In the genomic region with DNA sequence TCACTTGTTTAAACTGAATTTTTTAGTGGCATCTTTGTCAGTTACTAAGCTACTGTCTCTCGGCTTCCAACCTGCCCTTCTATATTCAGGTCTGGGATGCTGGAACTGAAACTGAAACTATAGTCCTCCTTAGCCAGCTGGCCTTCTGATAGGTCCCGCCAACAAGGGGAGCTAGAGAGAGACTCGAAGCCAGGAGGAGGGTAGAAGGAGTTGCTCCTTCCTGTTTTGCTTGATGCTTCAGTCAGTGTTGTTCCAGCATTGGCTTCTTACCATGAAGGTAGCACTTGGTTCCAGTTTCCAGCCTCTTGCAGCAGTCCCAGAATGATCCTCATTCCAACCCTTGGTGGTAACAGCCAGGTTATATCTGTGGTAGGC, we compare ENCODE assay signal across 12 cellular contexts. TPM values are rescaled to one million over a fixed set of nuclear protein-coding genes. Genes with fewer than 3 reads are reported as not detected.
DNase-seq lines count a peak whose midpoint lies in the region; ATAC-seq and TF ChIP-seq lines count a peak whose summit lies in the region.
"Had no signal": no experiment of that assay in that cellular context is flagged by ENCODE, and none has a peak within 500 bp of the region (broad histone marks: within the 10 kb centered on the region; RNA-seq: fewer than 3 reads in every experiment).

No MANE protein-coding gene starts in this region.

- H3K4me2 ChIP-seq in neural progenitor cell: no peak overlapping the region

- POLR2A ChIA-PET in CD8-positive, alpha-beta T cell (lab: Charles Lee): no interaction called here
- POLR2A ChIA-PET in WTC11 (lab: Charles Lee): no interaction called here

- no peaks in the 10 kb centered on the region for H3K36me3 Mint-ChIP-seq in CD8-positive, alpha-beta T cell
- H3K36me3 Mint-ChIP-seq in WTC11 (peaks cover 3% of the 10 kb centered on the region; the same call in 1 of the 2 replicates), neural progenitor cell (no peaks in the 10 kb centered on the region)
- H3K36me3 Mint-ChIP-seq: activated naive CD4-positive, alpha-beta T cell treated with anti-CD3 and anti-CD28 coated beads, Interleukin-2, amount 50 U/mL, for 72 hours had no signal

- no peaks in the 10 kb centered on the region for H3K27me3 ChIP-seq in CD8-positive, alpha-beta T cell (ENCODE audit: insufficient read depth, low read length)
- no peaks in the 10 kb centered on the region for H3K27me3 ChIP-seq in neural progenitor cell
- H3K27me3 ChIP-seq: SJCRH30 had no signal

- no peaks in the 10 kb centered on the region for H3F3A ChIP-seq in neural progenitor cell (ENCODE audit: low read depth)

- no peaks in the 10 kb centered on the region for H3K9me3 Mint-ChIP-seq in CD8-positive, alpha-beta T cell
- H3K9me3 Mint-ChIP-seq in WTC11: peaks cover 3% of the 10 kb centered on the region; the same call in 1 of the 2 replicates
- H3K9me3 Mint-ChIP-seq in neural progenitor cell: no peaks in the 10 kb centered on the region
- H3K9me3 Mint-ChIP-seq: nephron had no signal

- H3K27ac Mint-ChIP-seq in CD8-positive, alpha-beta T cell: peak overlapping the region; percentile 4
- H3K27ac Mint-ChIP-seq in WTC11: no peak overlapping the region
- no peak overlapping the region for H3K27ac Mint-ChIP-seq in neural progenitor cell
- H3K27ac Mint-ChIP-seq: activated naive CD4-positive, alpha-beta T cell treated with anti-CD3 and anti-CD28 coated beads, Interleukin-2, amount 50 U/mL, for 72 hours; nephron had no signal

- peaks cover 8% of the 10 kb centered on the region for H3K4me1 ChIP-seq in CD8-positive, alpha-beta T cell (ENCODE audit: insufficient read depth, low read length)
- H3K4me1 ChIP-seq in neural progenitor cell: peaks cover 4% of the 10 kb centered on the region

- H3K79me2 ChIP-seq in neural progenitor cell (ENCODE audit: low read depth): no peaks in the 10 kb centered on the region

- no peaks in the 10 kb centered on the region for H4K20me1 ChIP-seq in neural progenitor cell (ENCODE audit: low read depth)

- no peak overlapping the region for H3K4me3 ChIP-seq in CD8-positive, alpha-beta T cell (ENCODE audit: low read depth, low read length)
- H3K4me3 ChIP-seq in Jurkat, Clone E6-1 (ENCODE audit: low read length): no peak overlapping the region
- H3K4me3 ChIP-seq in neural progenitor cell: no peak overlapping the region
- H3K4me3 ChIP-seq: SJCRH30 had no signal

- H3K9me3 ChIP-seq in CD8-positive, alpha-beta T cell (ENCODE audit: low read length): no peaks in the 10 kb centered on the region
- H3K9me3 ChIP-seq in neural progenitor cell (ENCODE audit: low read depth): no peaks in the 10 kb centered on the region
- H3K9me3 ChIP-seq: SJCRH30 had no signal

- H3K9ac ChIP-seq in neural progenitor cell: no peak overlapping the region

- peak in 3 of 7 experiments; percentile 5 to 42 (median 8) for DNase-seq in CD8-positive, alpha-beta T cell
- DNase-seq in Jurkat, Clone E6-1 (ENCODE audit: low read depth, low spot score): peak; percentile 68
- DNase-seq in WTC11 (ENCODE audit: low spot score) (no peak), left colon (no peak), NCI-H2081 (lab: John Stamatoyannopoulos, UW) (no peak), GOT3 (lab: John Stamatoyannopoulos, UW) (no peak), neural progenitor cell (ENCODE audit: low spot score) (no peak)
- DNase-seq: SJCRH30 had no signal

- no peak for TF ChIP-seq CTCF in CD8-positive, alpha-beta T cell (IDR thresholded peaks at IDR 0.05)
- no peak for TF ChIP-seq CTCF in WTC11 (IDR thresholded peaks at IDR 0.05)
- no peak for TF ChIP-seq CTCF in neural progenitor cell (IDR thresholded peaks at IDR 0.05)

- no peak overlapping the region for H2AFZ ChIP-seq in neural progenitor cell (replicated peaks)

- H3K4me3 Mint-ChIP-seq in CD8-positive, alpha-beta T cell: peak overlapping the region; percentile 32
- H3K4me3 Mint-ChIP-seq in WTC11 (no peak overlapping the region), neural progenitor cell (no peak overlapping the region)
- H3K4me3 Mint-ChIP-seq: nephron had no signal

- H3K27ac ChIP-seq in CD8-positive, alpha-beta T cell (ENCODE audit: low read depth, low read length): no peak overlapping the region
- H3K27ac ChIP-seq in neural progenitor cell: no peak overlapping the region
- H3K27ac ChIP-seq: SJCRH30 had no signal

- no peaks in the 10 kb centered on the region for H3K36me3 ChIP-seq in CD8-positive, alpha-beta T cell (ENCODE audit: insufficient read depth, low read length)
- H3K36me3 ChIP-seq in neural progenitor cell: no peaks in the 10 kb centered on the region
- H3K36me3 ChIP-seq: SJCRH30 had no signal

- ATAC-seq in CD8-positive, alpha-beta T cell: peak; percentile 80
- ATAC-seq in WTC11 (peak; percentile 65), left colon (peak; percentile 48), HG03378 (IDR thresholded peaks at IDR 0.05; ENCODE audit: unreplicated experiment) (no peak)
- ATAC-seq: esophagus mucosa had no signal

- intact Hi-C loops in CD8-positive, alpha-beta T cell (cut with DNase I, micrococcal nuclease): no loop called here
- intact Hi-C loops in left colon (cut with DNase I, micrococcal nuclease): no loop called here

- peaks cover 6% of the 10 kb centered on the region for H3K27me3 Mint-ChIP-seq in CD8-positive, alpha-beta T cell (ENCODE audit: low read depth)
- H3K27me3 Mint-ChIP-seq in WTC11 (ENCODE audit: low read depth): no peaks in the 10 kb centered on the region
- H3K27me3 Mint-ChIP-seq in neural progenitor cell (ENCODE audit: insufficient read depth, low read depth): peaks cover 7% of the 10 kb centered on the region

- CTCF ChIA-PET in CD8-positive, alpha-beta T cell (lab: Charles Lee): no interaction called here
- CTCF ChIA-PET in WTC11 (lab: Charles Lee): interaction anchor here (0.6 to 1.5 kb wide), 5 partner anchors 39 to 358 kb away, joined by 3 to 7 read pairs (median 3); no protein-coding TSS in a partner anchor

- peaks cover 10% of the 10 kb centered on the region for H3K4me1 Mint-ChIP-seq in CD8-positive, alpha-beta T cell (ENCODE audit: low read depth)
- H3K4me1 Mint-ChIP-seq in WTC11: no peaks in the 10 kb centered on the region
- H3K4me1 Mint-ChIP-seq in neural progenitor cell: peaks cover 19% of the 10 kb centered on the region

TF ChIP-seq in WTC11, 78 proteins besides CTCF, POLR2A, EP300 and RAD21:
- TF ChIP-seq, protein P1, sequence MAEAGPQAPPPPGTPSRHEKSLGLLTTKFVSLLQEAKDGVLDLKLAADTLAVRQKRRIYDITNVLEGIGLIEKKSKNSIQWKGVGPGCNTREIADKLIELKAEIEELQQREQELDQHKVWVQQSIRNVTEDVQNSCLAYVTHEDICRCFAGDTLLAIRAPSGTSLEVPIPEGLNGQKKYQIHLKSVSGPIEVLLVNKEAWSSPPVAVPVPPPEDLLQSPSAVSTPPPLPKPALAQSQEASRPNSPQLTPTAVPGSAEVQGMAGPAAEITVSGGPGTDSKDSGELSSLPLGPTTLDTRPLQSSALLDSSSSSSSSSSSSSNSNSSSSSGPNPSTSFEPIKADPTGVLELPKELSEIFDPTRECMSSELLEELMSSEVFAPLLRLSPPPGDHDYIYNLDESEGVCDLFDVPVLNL (CRISPR knock-in tag; IDR thresholded peaks at IDR 0.05; ENCODE audit: borderline replicate concordance, low read depth): no peak
- TF ChIP-seq TCF7 (CRISPR knock-in tag; IDR thresholded peaks at IDR 0.05; ENCODE audit: low read depth) (no peak), USF1 (CRISPR knock-in tag; IDR thresholded peaks at IDR 0.05) (no peak), RORB (CRISPR knock-in tag; IDR thresholded peaks at IDR 0.05) (no peak)
TF ChIP-seq in WTC11: peak in this region for 0.

RNA-seq across cellular contexts. Expression of gene HORMAD2, which starts 32.9 kb away (rescaled TPM):
- total RNA-seq in CD8-positive, alpha-beta T cell: not detected
- polyA plus RNA-seq in Jurkat, Clone E6-1 (2012; ENCODE audit: insufficient read depth, insufficient read length): not detected
- total RNA-seq in WTC11 (2021) (not detected in 3 replicates), left colon (not detected), neural progenitor cell (ENCODE audit: low replicate concordance) (not detected in 2 replicates)
- total RNA-seq: esophagus mucosa, SJCRH30 had no signal
